3 cellular contexts compared by ENCODE assay signal in the genomic region with DNA sequence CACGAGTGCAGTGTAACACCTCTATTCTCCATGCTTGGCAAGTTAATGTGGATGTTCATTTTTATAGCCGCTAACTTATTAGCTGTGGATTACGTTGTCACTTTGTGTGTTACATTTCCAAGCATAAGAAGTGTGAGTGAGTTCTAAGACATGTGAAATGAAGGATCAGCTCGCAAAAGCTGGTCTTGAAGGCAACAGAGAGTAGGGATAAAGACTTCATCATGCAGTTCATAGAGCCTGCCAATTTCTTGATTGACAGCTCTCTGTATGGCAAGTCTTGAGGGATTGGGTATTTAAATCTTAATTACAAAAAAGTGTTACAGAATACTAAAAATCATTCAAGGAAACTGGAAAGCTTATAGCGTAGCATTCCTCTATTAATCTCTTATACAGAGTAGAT.
TF ChIP-seq lines count a peak whose summit lies in the region.

No MANE protein-coding gene starts in this region.

TF ChIP-seq in HepG2, 621 proteins besides CTCF, POLR2A, EP300 and RAD21 (continues in another document):
- no peak for TF ChIP-seq ZNF17 (CRISPR knock-in tag; IDR thresholded peaks at IDR 0.05)
- TF ChIP-seq MTF1 (CRISPR knock-in tag; IDR thresholded peaks at IDR 0.05): no peak
- no peak for TF ChIP-seq ZNF678 (CRISPR knock-in tag; IDR thresholded peaks at IDR 0.05)
- no peak for TF ChIP-seq HMG20A (CRISPR knock-in tag; IDR thresholded peaks at IDR 0.05; ENCODE audit: borderline replicate concordance)
- TF ChIP-seq, protein P1, sequence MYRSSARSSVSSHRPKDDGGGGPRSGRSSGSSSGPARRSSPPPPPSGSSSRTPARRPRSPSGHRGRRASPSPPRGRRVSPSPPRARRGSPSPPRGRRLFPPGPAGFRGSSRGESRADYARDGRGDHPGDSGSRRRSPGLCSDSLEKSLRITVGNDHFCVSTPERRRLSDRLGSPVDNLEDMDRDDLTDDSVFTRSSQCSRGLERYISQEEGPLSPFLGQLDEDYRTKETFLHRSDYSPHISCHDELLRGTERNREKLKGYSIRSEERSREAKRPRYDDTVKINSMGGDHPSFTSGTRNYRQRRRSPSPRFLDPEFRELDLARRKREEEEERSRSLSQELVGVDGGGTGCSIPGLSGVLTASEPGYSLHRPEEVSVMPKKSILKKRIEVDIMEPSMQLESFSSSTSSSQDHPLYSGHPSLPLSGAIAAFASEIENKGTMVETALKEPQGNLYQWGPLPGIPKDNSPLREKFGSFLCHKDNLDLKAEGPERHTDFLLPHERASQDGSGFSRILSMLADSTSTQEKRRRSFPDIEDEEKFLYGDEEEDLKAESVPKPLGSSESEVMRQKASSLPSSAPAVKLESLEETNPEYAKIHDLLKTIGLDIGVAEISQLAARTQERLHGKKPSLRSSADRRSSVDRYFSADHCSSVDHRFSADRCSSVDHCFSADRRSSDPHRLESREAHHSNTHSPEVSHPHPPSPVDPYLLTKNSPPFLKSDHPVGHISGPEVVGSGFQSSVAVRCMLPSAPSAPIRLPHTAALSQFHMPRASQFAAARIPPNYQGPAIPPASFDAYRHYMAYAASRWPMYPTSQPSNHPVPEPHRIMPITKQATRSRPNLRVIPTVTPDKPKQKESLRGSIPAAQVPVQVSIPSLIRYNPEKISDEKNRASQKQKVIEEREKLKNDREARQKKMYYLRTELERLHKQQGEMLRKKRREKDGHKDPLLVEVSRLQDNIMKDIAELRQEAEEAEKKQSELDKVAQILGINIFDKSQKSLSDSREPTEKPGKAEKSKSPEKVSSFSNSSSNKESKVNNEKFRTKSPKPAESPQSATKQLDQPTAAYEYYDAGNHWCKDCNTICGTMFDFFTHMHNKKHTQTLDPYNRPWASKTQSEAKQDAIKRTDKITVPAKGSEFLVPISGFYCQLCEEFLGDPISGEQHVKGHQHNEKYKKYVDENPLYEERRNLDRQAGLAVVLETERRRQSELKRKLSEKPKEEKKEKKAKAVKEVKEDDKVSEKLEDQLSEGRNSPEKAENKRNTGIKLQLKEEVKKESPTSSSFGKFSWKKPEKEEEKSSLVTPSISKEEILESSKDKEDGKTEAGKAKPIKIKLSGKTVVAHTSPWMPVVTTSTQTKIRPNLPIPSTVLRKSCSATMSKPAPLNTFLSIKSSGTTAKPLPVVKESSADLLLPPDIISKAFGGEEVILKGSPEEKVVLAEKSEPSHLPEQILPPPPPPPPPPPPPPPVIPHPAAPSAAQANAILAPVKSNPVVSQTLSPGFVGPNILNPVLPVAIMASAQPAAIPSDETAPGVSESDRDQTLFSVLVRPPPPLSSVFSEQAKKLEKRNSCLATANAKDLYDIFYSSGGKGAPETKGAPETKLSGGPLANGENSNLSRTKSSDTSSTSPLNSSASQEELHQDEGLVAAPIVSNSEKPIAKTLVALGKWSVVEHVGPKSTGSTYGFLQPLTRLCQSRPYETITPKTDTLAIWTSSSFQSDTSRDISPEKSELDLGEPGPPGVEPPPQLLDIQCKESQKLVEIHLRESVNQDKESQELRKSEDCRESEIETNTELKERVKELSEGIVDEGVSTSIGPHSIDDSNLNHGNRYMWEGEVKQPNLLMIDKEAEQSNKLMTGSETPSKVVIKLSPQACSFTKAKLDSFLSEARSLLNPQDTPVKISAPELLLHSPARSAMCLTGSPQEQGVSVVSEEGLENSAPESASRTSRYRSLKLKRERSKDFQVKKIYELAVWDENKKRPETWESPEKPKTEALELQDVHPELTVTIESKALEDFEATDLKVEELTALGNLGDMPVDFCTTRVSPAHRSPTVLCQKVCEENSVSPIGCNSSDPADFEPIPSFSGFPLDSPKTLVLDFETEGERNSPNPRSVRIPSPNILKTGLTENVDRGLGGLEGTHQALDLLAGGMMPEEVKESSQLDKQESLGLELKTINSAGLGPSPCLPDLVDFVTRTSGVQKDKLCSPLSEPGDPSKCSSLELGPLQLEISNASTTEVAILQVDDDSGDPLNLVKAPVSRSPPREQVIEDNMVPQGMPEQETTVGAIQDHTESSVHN (CRISPR knock-in tag; IDR thresholded peaks at IDR 0.05): no peak
- TF ChIP-seq RXRB (CRISPR knock-in tag; IDR thresholded peaks at IDR 0.05; ENCODE audit: borderline replicate concordance): no peak

TF ChIP-seq in HEK293T, 16 proteins besides CTCF, POLR2A, EP300 and RAD21:
- TF ChIP-seq, protein P2, sequence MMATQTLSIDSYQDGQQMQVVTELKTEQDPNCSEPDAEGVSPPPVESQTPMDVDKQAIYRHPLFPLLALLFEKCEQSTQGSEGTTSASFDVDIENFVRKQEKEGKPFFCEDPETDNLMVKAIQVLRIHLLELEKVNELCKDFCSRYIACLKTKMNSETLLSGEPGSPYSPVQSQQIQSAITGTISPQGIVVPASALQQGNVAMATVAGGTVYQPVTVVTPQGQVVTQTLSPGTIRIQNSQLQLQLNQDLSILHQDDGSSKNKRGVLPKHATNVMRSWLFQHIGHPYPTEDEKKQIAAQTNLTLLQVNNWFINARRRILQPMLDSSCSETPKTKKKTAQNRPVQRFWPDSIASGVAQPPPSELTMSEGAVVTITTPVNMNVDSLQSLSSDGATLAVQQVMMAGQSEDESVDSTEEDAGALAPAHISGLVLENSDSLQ (IDR thresholded peaks at IDR 0.05): peak; percentile 55
- TF ChIP-seq CTBP1 (IDR thresholded peaks at IDR 0.05; ENCODE audit: borderline replicate concordance): no peak
TF ChIP-seq in HEK293T: peak in this region for 1.

TF ChIP-seq in neural cell, 6 proteins besides CTCF, POLR2A, EP300 and RAD21:
- TF ChIP-seq POLR2AphosphoS5 (IDR thresholded peaks at IDR 0.05): peak; percentile 70
- TF ChIP-seq MXI1 (conservative IDR thresholded peaks at IDR 0.05; ENCODE audit: poor library complexity, severe bottlenecking): no peak
- TF ChIP-seq, protein P3, sequence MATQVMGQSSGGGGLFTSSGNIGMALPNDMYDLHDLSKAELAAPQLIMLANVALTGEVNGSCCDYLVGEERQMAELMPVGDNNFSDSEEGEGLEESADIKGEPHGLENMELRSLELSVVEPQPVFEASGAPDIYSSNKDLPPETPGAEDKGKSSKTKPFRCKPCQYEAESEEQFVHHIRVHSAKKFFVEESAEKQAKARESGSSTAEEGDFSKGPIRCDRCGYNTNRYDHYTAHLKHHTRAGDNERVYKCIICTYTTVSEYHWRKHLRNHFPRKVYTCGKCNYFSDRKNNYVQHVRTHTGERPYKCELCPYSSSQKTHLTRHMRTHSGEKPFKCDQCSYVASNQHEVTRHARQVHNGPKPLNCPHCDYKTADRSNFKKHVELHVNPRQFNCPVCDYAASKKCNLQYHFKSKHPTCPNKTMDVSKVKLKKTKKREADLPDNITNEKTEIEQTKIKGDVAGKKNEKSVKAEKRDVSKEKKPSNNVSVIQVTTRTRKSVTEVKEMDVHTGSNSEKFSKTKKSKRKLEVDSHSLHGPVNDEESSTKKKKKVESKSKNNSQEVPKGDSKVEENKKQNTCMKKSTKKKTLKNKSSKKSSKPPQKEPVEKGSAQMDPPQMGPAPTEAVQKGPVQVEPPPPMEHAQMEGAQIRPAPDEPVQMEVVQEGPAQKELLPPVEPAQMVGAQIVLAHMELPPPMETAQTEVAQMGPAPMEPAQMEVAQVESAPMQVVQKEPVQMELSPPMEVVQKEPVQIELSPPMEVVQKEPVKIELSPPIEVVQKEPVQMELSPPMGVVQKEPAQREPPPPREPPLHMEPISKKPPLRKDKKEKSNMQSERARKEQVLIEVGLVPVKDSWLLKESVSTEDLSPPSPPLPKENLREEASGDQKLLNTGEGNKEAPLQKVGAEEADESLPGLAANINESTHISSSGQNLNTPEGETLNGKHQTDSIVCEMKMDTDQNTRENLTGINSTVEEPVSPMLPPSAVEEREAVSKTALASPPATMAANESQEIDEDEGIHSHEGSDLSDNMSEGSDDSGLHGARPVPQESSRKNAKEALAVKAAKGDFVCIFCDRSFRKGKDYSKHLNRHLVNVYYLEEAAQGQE (IDR thresholded peaks at IDR 0.05; ENCODE audit: borderline replicate concordance): peak; percentile 39
- no peak for TF ChIP-seq TAF1 (IDR thresholded peaks at IDR 0.05; ENCODE audit: low read depth)
